Comparison of ENCODE assay signal across 8 cellular contexts in genomic region chr19:57559404-57560025, GRCh38. TPM values are rescaled to one million over a fixed set of nuclear protein-coding genes. Genes with fewer than 3 reads are reported as not detected.
DNase-seq lines count a peak whose midpoint lies in the region; ATAC-seq, FAIRE-seq and TF ChIP-seq lines count a peak whose summit lies in the region.

Gene ZNF550 (minus strand): TSS chr19:57559863. CDS start chr19:57559682, 181 bp downstream.

- H3K4me1 ChIP-seq in BE2C (no peaks in the 10 kb centered on the region), HepG2 (ENCODE audit: insufficient read depth, low read length) (peaks cover 29% of the 10 kb centered on the region)

- peak within 1 kb of the TSS; percentile 85 for H3K9ac ChIP-seq in HepG2 (ENCODE audit: insufficient read depth, low read depth, low read length)

- TF ChIP-seq RAD21 in HepG2 (CRISPR knock-in tag; IDR thresholded peaks at IDR 0.05), result no peak

- CTCF ChIA-PET in HepG2 (lab: Yijun Ruan, JAX; ENCODE audit: low intra/inter-chr PET ratio, low total read pairs), result no interaction called here

- peak; percentile 91 for DNase-seq in BE2C
- peak; percentile 81 for DNase-seq in GM19239 (ENCODE audit: insufficient read length, low spot score)
- DNase-seq in NCI-H524 treated with DMSO at 0.1 percent for 48 hours (lab: John Stamatoyannopoulos, UW), result peak; percentile 57
- peak; percentile 86 for DNase-seq in activated CD4-positive, alpha-beta T cell treated with anti-CD3 and anti-CD28 coated beads, Interleukin-2, amount 50 U/mL, for 1 hour
- DNase-seq in HepG2 (ENCODE audit: low spot score), result peak; percentile 76
- peak; percentile 80 for DNase-seq in stimulated activated CD4-positive, alpha-beta T cell treated with anti-CD3 and anti-CD28 coated beads, Interleukin-2, amount 100 ng/mL, for 4 hours (ENCODE audit: low read depth)

- POLR2A ChIA-PET in HepG2 (lab: Yijun Ruan, JAX), result no interaction called here

- in situ Hi-C loops in HepG2 (cut with HindIII; ENCODE audit: extremely low pct_ligation_motif_present, low pct_unique_long_range_greater_than_20kb), result no loop called here

- H3K79me2 ChIP-seq in HepG2 (ENCODE audit: insufficient read depth, low read length), result peaks cover 23% of the 10 kb centered on the region

- peak within 1 kb of the TSS; percentile 91 for H3K27ac Mint-ChIP-seq in dendritic cell treated with granulocyte-macrophage colony-stimulating factor and Interleukin-4, amounts not matched to agents 40 ng/mL and 50 ng/mL, for 4 days

- peak within 1 kb of the TSS; percentile 54 for H3K27ac ChIP-seq in HepG2 (ENCODE audit: extremely low read length, insufficient read depth, low read length)

- H3K36me3 ChIP-seq in BE2C, result peaks cover 20% of the 10 kb centered on the region
- H3K36me3 ChIP-seq in HepG2 (replicated peaks in 1 of 2; ENCODE audit: control insufficient read depth in 1 of 2, insufficient read depth in 2 of 2, low read length in 2 of 2), result peaks cover 5 to 17% of the 10 kb centered on the region in 2 experiments; a peak in 4 of 5 replicates

- ATAC-seq in HG03439 (IDR thresholded peaks at IDR 0.05; ENCODE audit: unreplicated experiment) (peak; percentile 96), HepG2 (peak; percentile 99)

- TF ChIP-seq EP300 in HepG2 (IDR thresholded peaks at IDR 0.05; ENCODE audit: low read depth in 2 of 2, low read length in 2 of 2), result no peak
- no peak for TF ChIP-seq EP300 in HepG2 (CRISPR knock-in tag; IDR thresholded peaks at IDR 0.05; ENCODE audit: borderline replicate concordance)

- BruUV-seq in HepG2 (replicated peaks; lab: Mats Ljungman, UMichigan), result TSS peak; percentile 81

- peaks cover 13% of the 10 kb centered on the region for H3K27me3 Mint-ChIP-seq in dendritic cell treated with granulocyte-macrophage colony-stimulating factor and Interleukin-4, amounts not matched to agents 40 ng/mL and 50 ng/mL, for 4 days

- WGBS in HepG2 (ENCODE audit: low lambda C conversion rate), result 1% methylated on average over 18 of the region's 56 CpGs

- H3K36me3 Mint-ChIP-seq in dendritic cell treated with granulocyte-macrophage colony-stimulating factor and Interleukin-4, amounts not matched to agents 40 ng/mL and 50 ng/mL, for 4 days (ENCODE audit: low read depth), result peaks cover 52% of the 10 kb centered on the region

- H3K4me1 Mint-ChIP-seq in dendritic cell treated with granulocyte-macrophage colony-stimulating factor and Interleukin-4, amounts not matched to agents 40 ng/mL and 50 ng/mL, for 4 days (ENCODE audit: low read depth), result peaks cover 23% of the 10 kb centered on the region

- TF ChIP-seq POLR2A in HepG2 (IDR thresholded peaks at IDR 0.05; ENCODE audit: insufficient read depth in 1 of 2, low read depth in 2 of 2, low read length in 2 of 2), result peak; percentile 68 to 91

- FAIRE-seq in GM19239 (lab: Jason Lieb, UNC) (peak; percentile 97), HepG2 (lab: Jason Lieb, UNC) (peak; percentile 4)

- H3K27me3 ChIP-seq in BE2C (no peaks in the 10 kb centered on the region), HepG2 (ENCODE audit: control insufficient read depth in 1 of 2, insufficient read depth in 2 of 2, low read length in 2 of 2) (no peaks in the 10 kb centered on the region; a peak in 1 of 5 replicates)

- intact Hi-C loops in dendritic cell treated with granulocyte-macrophage colony-stimulating factor and Interleukin-4, amounts not matched to agents 40 ng/mL and 50 ng/mL, for 4 days (cut with micrococcal nuclease), result loop anchor here (2.0 kb wide), 2 partner anchors 33 to 73 kb away; partner anchors contain the start of genes ZNF211 and ZNF549
- intact Hi-C loops in HepG2 (cut with micrococcal nuclease; ENCODE audit: unreplicated experiment), result no loop called here

- no peaks in the 10 kb centered on the region for H4K20me1 ChIP-seq in HepG2 (ENCODE audit: insufficient read depth, low read length)

- H3K4me2 ChIP-seq in HepG2 (ENCODE audit: low read depth, low read length), result peak within 1 kb of the TSS; percentile 91

- H3K4me3 ChIP-seq in BE2C (ENCODE audit: low read depth, low read length) (peak within 1 kb of the TSS; percentile 89), HepG2 (replicated peaks in 1 of 3; ENCODE audit: insufficient read depth in 1 of 3, low read depth in 2 of 3, low read length in 3 of 3) (peak within 1 kb of the TSS; percentile 88 to 99 (median 94))

- H2AFZ ChIP-seq in HepG2 (ENCODE audit: low read length), result no peak within 1 kb of the TSS

- H3K9me3 ChIP-seq in BE2C, result peaks cover 6% of the 10 kb centered on the region
- peaks cover 42% of the 10 kb centered on the region for H3K9me3 ChIP-seq in HepG2 (ENCODE audit: low read length)

- peak within 1 kb of the TSS; percentile 92 for H3K4me3 Mint-ChIP-seq in dendritic cell treated with granulocyte-macrophage colony-stimulating factor and Interleukin-4, amounts not matched to agents 40 ng/mL and 50 ng/mL, for 4 days

- H3K9me3 Mint-ChIP-seq in dendritic cell treated with granulocyte-macrophage colony-stimulating factor and Interleukin-4, amounts not matched to agents 40 ng/mL and 50 ng/mL, for 4 days, result peaks cover 80% of the 10 kb centered on the region

- TF ChIP-seq CTCF in BE2C (IDR thresholded peaks at IDR 0.05; ENCODE audit: low read depth, low read length) (no peak), HepG2 (CRISPR knock-in tag; IDR thresholded peaks at IDR 0.05) (no peak)

TF ChIP-seq in HepG2, 621 proteins besides CTCF, POLR2A, EP300 and RAD21 (continues in another document):
- peak; percentile 91 for TF ChIP-seq ZFP91 (CRISPR knock-in tag; IDR thresholded peaks at IDR 0.05; ENCODE audit: borderline replicate concordance)
- TF ChIP-seq FLYWCH1 (CRISPR knock-in tag; IDR thresholded peaks at IDR 0.05), result no peak
- no peak for TF ChIP-seq ZNF562 (CRISPR knock-in tag; IDR thresholded peaks at IDR 0.05; ENCODE audit: borderline replicate concordance)

RNA-seq across cellular contexts. Expression of gene ZNF550, which starts in this region (rescaled TPM):
- polyA plus RNA-seq in BE2C (2012; ENCODE audit: insufficient read depth, insufficient read length, low read depth), result 6.9 TPM
- 8.0 and 8.6 TPM in 2 replicates for total RNA-seq in HepG2 (2016; rRNA removed; fragmentation: Illumina TruSeq; extraction: Trizol)
- total RNA-seq in HepG2 (2016; cell fraction: cytosol; rRNA removed; fragmentation: Illumina TruSeq; extraction: Trizol; ENCODE audit: low read depth), result 1.6 and 1.8 TPM in 2 replicates
- 8.3 and 8.6 TPM in 2 replicates for total RNA-seq in HepG2 (2016; cell fraction: insoluble cytoplasmic fraction; rRNA removed; fragmentation: Illumina TruSeq; extraction: Trizol)
- 3.0 and 3.6 TPM in 2 replicates for total RNA-seq in HepG2 (2016; cell fraction: membrane; rRNA removed; fragmentation: Illumina TruSeq; extraction: Trizol)
- total RNA-seq in HepG2 (2016; cell fraction: nucleus; rRNA removed; fragmentation: Illumina TruSeq; extraction: Trizol), result 12.1 and 14.9 TPM in 2 replicates
- polyA plus RNA-seq in HepG2 (2011; rRNA removed), result 9.1 and 12.1 TPM in 2 replicates
- polyA plus RNA-seq in HepG2 (2011; cell fraction: cytosol; rRNA removed), result 4.0 and 6.2 TPM in 2 replicates
- 13.3 and 16.1 TPM in 2 replicates for polyA plus RNA-seq in HepG2 (2011; cell fraction: nucleus; rRNA removed)
- 6.5 and 6.7 TPM in 2 replicates for polyA plus RNA-seq in HepG2 (2012)
- 0.54 and 0.70 TPM in 2 replicates for polyA plus RNA-seq in HepG2 (2016; cell fraction: cytosol; fragmentation: Illumina TruSeq; extraction: Trizol; ENCODE audit: low read depth)
- polyA plus RNA-seq in HepG2 (2016; cell fraction: insoluble cytoplasmic fraction; fragmentation: Illumina TruSeq; extraction: Trizol; ENCODE audit: low read depth), result 4.8 and 5.2 TPM in 2 replicates
- polyA plus RNA-seq in HepG2 (2016; cell fraction: membrane; fragmentation: Illumina TruSeq; extraction: Trizol; ENCODE audit: low read depth), result 1.4 and 1.6 TPM in 2 replicates
- polyA plus RNA-seq in HepG2 (2016; cell fraction: nucleus; fragmentation: Illumina TruSeq; extraction: Trizol; ENCODE audit: insufficient read depth, low read depth), result 23.8 and 24.9 TPM in 2 replicates
- polyA minus RNA-seq in HepG2 (2011; rRNA and poly(A)+ RNA removed; ENCODE audit: low replicate concordance), result 7.9 and 9.5 TPM in 2 replicates
- polyA minus RNA-seq in HepG2 (2011; cell fraction: cytosol; rRNA and poly(A)+ RNA removed), result 4.0 and 4.4 TPM in 2 replicates
- 10.9 and 20.1 TPM in 2 replicates for polyA minus RNA-seq in HepG2 (2011; cell fraction: nucleus; rRNA and poly(A)+ RNA removed)

Comparison
In these comparisons a context has a peak if more than half of its experiments do, and no peak if none do; other contexts are left out.
1. Peak in every context shown above with its lines: DNase-seq, ATAC-seq, H3K4me3 ChIP-seq and H3K27ac ChIP-seq.